Comparison of ENCODE assay signal across 17 cellular contexts in the genomic region with DNA sequence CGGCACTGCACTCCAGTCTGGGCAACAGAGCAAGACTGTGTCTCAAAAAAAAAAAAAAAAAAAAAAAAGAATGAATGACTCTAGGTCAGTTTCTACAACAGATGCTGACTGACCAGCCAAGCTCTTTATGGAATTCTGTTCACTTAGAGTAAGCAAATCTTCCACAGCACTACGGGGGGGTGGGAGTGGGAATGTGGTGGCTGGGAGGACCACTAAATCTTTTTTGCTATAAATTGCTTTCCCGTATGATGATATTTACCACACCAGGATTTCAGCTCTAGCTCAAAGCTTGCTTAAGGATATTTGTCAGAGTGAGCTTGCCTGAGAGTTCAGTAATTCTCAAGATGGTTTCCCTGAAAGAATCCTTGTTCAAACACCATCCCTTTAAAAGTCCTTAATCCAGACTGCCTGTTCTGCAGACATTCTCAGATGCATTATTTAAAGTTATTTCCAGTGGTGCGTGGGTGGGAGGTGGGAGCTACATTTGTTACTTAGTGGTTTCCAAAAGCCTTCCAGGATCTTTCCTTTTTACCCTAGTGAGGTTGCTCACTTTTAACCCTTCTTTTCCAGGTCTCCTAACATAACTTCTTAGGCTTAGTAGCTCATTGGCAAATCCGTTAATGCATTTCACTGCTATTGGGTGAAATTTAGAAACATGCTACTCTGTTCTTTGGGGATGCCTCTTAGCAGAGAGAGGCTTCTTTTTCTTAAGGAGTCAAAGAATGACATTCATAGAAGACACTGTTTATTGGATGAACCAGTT.
DNase-seq lines count a peak whose midpoint lies in the region; ATAC-seq, FAIRE-seq and TF ChIP-seq lines count a peak whose summit lies in the region.
"Had no signal": no experiment of that assay in that cellular context is flagged by ENCODE, and none has a peak within 500 bp of the region (broad histone marks: within the 10 kb centered on the region; RNA-seq: fewer than 3 reads in every experiment).

No MANE protein-coding gene starts in this region.

- H3K36me3 Mint-ChIP-seq in activated naive CD8-positive, alpha-beta T cell treated with anti-CD3 and anti-CD28 coated beads for 36 hours = peaks cover 11% of the 10 kb centered on the region

- peak overlapping the region; percentile 39 to 75; a peak in 5 of 6 replicates for H3K27ac ChIP-seq in A549
- H3K27ac ChIP-seq: right atrium auricular region, SJCRH30, tibial artery had no signal

- no peak for TF ChIP-seq RAD21 in A549 (conservative IDR thresholded peaks at IDR 0.05 in 1 of 2, IDR thresholded peaks at IDR 0.05 in 1 of 2)

- H3K9me3 Mint-ChIP-seq in activated naive CD8-positive, alpha-beta T cell treated with anti-CD3 and anti-CD28 coated beads for 36 hours = no peaks in the 10 kb centered on the region

- peak overlapping the region; percentile 56 for H3K4me2 ChIP-seq in A549

- FAIRE-seq in A549 (lab: Jason Lieb, UNC) = no peak
- FAIRE-seq: HepG2, TTC549 had no signal

- CTCF ChIA-PET in A549 (lab: Yijun Ruan, JAX) = interaction anchor here (0.6 to 2.1 kb wide), 4 partner anchors 22 to 301 kb away, joined by 3 to 7 read pairs (median 4); no protein-coding TSS in a partner anchor

- H3K4me1 Mint-ChIP-seq in activated naive CD8-positive, alpha-beta T cell treated with anti-CD3 and anti-CD28 coated beads for 36 hours = peaks cover 79% of the 10 kb centered on the region

- ATAC-seq in A549 = peak; percentile 31 to 35; a peak in 3 of 6 replicates
- ATAC-seq in GM18870 (IDR thresholded peaks at IDR 0.05; ENCODE audit: unreplicated experiment) = no peak
- no peak for ATAC-seq in GM21786 (IDR thresholded peaks at IDR 0.05; ENCODE audit: unreplicated experiment)
- ATAC-seq: HepG2 had no signal

- no peak overlapping the region for H3K4me3 ChIP-seq in A549
- H3K4me3 ChIP-seq: right atrium auricular region, SJCRH30, tibial artery had no signal

- no peak for TF ChIP-seq EP300 in A549 (IDR thresholded peaks at IDR 0.05)

- POLR2A ChIA-PET in A549 (lab: Yijun Ruan, JAX) = interaction anchor here (0.6 kb wide), 1 partner anchor 10 kb away, joined by 3 read pairs; no protein-coding TSS in a partner anchor

- 61% methylated on average over 5 of the region's 5 CpGs for WGBS in A549 (ENCODE audit: missing lambda C conversion rate)

- peak overlapping the region; percentile 46 for H3K4me3 Mint-ChIP-seq in activated naive CD8-positive, alpha-beta T cell treated with anti-CD3 and anti-CD28 coated beads for 36 hours

- no peaks in the 10 kb centered on the region for H3K9me3 ChIP-seq in A549
- H3K9me3 ChIP-seq: right atrium auricular region, SJCRH30, tibial artery had no signal

- H3K27ac Mint-ChIP-seq in activated naive CD8-positive, alpha-beta T cell treated with anti-CD3 and anti-CD28 coated beads for 36 hours = peak overlapping the region; percentile 79

- H3K27me3 Mint-ChIP-seq in activated naive CD8-positive, alpha-beta T cell treated with anti-CD3 and anti-CD28 coated beads for 36 hours = no peaks in the 10 kb centered on the region

- no peak for DNase-seq in A549 (ENCODE audit: low read depth in 1 of 2, low spot score in 1 of 2)
- DNase-seq in HCEC 1CT = peak; percentile 31
- DNase-seq in activated naive CD8-positive, alpha-beta T cell treated with anti-CD3 and anti-CD28 coated beads for 36 hours = no peak
- DNase-seq in left kidney (ENCODE audit: low read depth, low spot score) = peak; percentile 29
- no peak for DNase-seq in AG20443 (ENCODE audit: low spot score)
- no peak for DNase-seq in kidney glomerular epithelial cell (lab: John Stamatoyannopoulos, UW)
- DNase-seq: activated CD8-positive, alpha-beta memory T cell treated with anti-CD3 and anti-CD28 coated beads for 24 hours; NCI-H1105 treated with DMSO at 0.1 percent for 48 hours; NCI-H2171 treated with DMSO at 0.1 percent for 48 hours; SJCRH30; stimulated activated CD4-positive, alpha-beta T cell treated with anti-CD3 and anti-CD28 coated beads, Interleukin-4, amount 100 ng/mL, for 1 hour; tibial artery had no signal

- no peak for TF ChIP-seq POLR2A in A549 (IDR thresholded peaks at IDR 0.05; ENCODE audit: low read length)

- H3K4me1 ChIP-seq in A549 = peaks cover 49% of the 10 kb centered on the region
- H3K4me1 ChIP-seq: right atrium auricular region, SJCRH30, tibial artery had no signal

- TF ChIP-seq CTCF in A549 (IDR thresholded peaks at IDR 0.05) = no peak

TF ChIP-seq in A549, 52 proteins besides CTCF, POLR2A, EP300 and RAD21:
- no peak for TF ChIP-seq HEYL (CRISPR knock-in tag; IDR thresholded peaks at IDR 0.05)
- no peak for TF ChIP-seq SMC3 (IDR thresholded peaks at IDR 0.05)
- no peak for TF ChIP-seq RCOR1 (IDR thresholded peaks at IDR 0.05; ENCODE audit: low read depth, low read length)
- no peak for TF ChIP-seq CBX2 (IDR thresholded peaks at IDR 0.05; ENCODE audit: borderline replicate concordance, low read depth)
- TF ChIP-seq, protein P1, sequence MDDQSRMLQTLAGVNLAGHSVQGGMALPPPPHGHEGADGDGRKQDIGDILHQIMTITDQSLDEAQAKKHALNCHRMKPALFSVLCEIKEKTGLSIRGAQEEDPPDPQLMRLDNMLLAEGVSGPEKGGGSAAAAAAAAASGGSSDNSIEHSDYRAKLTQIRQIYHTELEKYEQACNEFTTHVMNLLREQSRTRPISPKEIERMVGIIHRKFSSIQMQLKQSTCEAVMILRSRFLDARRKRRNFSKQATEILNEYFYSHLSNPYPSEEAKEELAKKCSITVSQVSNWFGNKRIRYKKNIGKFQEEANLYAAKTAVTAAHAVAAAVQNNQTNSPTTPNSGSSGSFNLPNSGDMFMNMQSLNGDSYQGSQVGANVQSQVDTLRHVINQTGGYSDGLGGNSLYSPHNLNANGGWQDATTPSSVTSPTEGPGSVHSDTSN (IDR thresholded peaks at IDR 0.05) = no peak
- TF ChIP-seq RARB (CRISPR knock-in tag; IDR thresholded peaks at IDR 0.05) = no peak
- no peak for TF ChIP-seq SREBF2 (IDR thresholded peaks at IDR 0.05)
- no peak for TF ChIP-seq FOXS1 (CRISPR knock-in tag; IDR thresholded peaks at IDR 0.05)
- TF ChIP-seq CEBPB (IDR thresholded peaks at IDR 0.05) = no peak
- no peak for TF ChIP-seq RFX5 (IDR thresholded peaks at IDR 0.05)
- no peak for TF ChIP-seq KDM1A (IDR thresholded peaks at IDR 0.05; ENCODE audit: low read depth)
- no peak for TF ChIP-seq FOSL2 (IDR thresholded peaks at IDR 0.05)
- TF ChIP-seq FOSL2 (CRISPR knock-in tag; IDR thresholded peaks at IDR 0.05) = no peak
- TF ChIP-seq JUNB (IDR thresholded peaks at IDR 0.05) = no peak
- TF ChIP-seq, protein P2, sequence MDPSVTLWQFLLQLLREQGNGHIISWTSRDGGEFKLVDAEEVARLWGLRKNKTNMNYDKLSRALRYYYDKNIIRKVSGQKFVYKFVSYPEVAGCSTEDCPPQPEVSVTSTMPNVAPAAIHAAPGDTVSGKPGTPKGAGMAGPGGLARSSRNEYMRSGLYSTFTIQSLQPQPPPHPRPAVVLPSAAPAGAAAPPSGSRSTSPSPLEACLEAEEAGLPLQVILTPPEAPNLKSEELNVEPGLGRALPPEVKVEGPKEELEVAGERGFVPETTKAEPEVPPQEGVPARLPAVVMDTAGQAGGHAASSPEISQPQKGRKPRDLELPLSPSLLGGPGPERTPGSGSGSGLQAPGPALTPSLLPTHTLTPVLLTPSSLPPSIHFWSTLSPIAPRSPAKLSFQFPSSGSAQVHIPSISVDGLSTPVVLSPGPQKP (IDR thresholded peaks at IDR 0.05; ENCODE audit: low read depth, low read length) = no peak
- no peak for TF ChIP-seq CBX8 (IDR thresholded peaks at IDR 0.05)
- TF ChIP-seq, protein P3, sequence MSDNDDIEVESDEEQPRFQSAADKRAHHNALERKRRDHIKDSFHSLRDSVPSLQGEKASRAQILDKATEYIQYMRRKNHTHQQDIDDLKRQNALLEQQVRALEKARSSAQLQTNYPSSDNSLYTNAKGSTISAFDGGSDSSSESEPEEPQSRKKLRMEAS (IDR thresholded peaks at IDR 0.05) = no peak

Comparison
In these comparisons a context has a peak if more than half of its experiments do, and no peak if none do; other contexts are left out.
1. ATAC-seq: peak in A549 (2 of 2); none in GM18870 (single experiment) and GM21786 (single experiment).
2. DNase-seq: peak in HCEC 1CT (single experiment) and left kidney (single experiment); none in A549 (0 of 2), activated naive CD8-positive, alpha-beta T cell treated with anti-CD3 and anti-CD28 coated beads for 36 hours (single experiment), AG20443 (single experiment) and kidney glomerular epithelial cell (single experiment).